ENCODE assay signal across 11 cellular contexts in genomic region chr19:17329061-17329767, GRCh38. TPM values are rescaled to one million over a fixed set of nuclear protein-coding genes. Genes with fewer than 3 reads are reported as not detected.
A peak's percentile ranks its signal among the peaks of the same experiment; 100 is the strongest.
DNase-seq lines count a peak whose midpoint lies in the region; ATAC-seq and TF ChIP-seq lines count a peak whose summit lies in the region.
"Had no signal": no experiment of that assay in that cellular context is flagged by ENCODE, and none has a peak within 500 bp of the region (broad histone marks: within the 10 kb centered on the region; RNA-seq: fewer than 3 reads in every experiment).

No MANE protein-coding gene starts in this region.

- no peak for TF ChIP-seq CTCF in esophagus squamous epithelium (IDR thresholded peaks at IDR 0.05)

- peak overlapping the region; percentile 40 for H3K4me3 Mint-ChIP-seq in T-helper 2 cell treated with Interferon-gamma antibody and Interleukin-4, amounts not matched to agents 5 μg/mL and 100 μg/mL, for 36 hours

- no peak overlapping the region for H3K27ac Mint-ChIP-seq in T-helper 2 cell treated with Interferon-gamma antibody and Interleukin-4, amounts not matched to agents 5 μg/mL and 100 μg/mL, for 36 hours
- H3K27ac Mint-ChIP-seq: progenitor cell of endocrine pancreas had no signal

- in situ Hi-C loops in HAP-1 (cut with MboI; ENCODE audit: low sequenced_read_pairs): no loop called here

- DNase-seq in NCI-H1417 (lab: John Stamatoyannopoulos, UW) (peak in 2 of 3 experiments; percentile 48 to 59), NCI-H1417 treated with DMSO at 0.1 percent for 48 hours (lab: John Stamatoyannopoulos, UW) (no peak), esophagus squamous epithelium (lab: John Stamatoyannopoulos, UW) (no peak), sciatic nerve (ENCODE audit: low spot score) (peak; percentile 56), HAP-1 (ENCODE audit: low spot score in 2 of 2) (no peak), T-helper 1 cell (no peak)
- DNase-seq in T-helper 2 cell treated with Interferon-gamma antibody and Interleukin-4, amounts not matched to agents 5 μg/mL and 100 μg/mL, for 36 hours (ENCODE audit: low spot score): no peak
- DNase-seq: NCI-H226 had no signal

- peaks cover 0 to 35% (median 0%) of the 10 kb centered on the region in 3 donors for H3K36me3 ChIP-seq in esophagus squamous epithelium
- H3K36me3 ChIP-seq in HAP-1 (replicated peaks): 0 out of 2 replicates have a peak, but pooled peaks cover 7% of the 10 kb centered on the region

- intact Hi-C loops in esophagus squamous epithelium (cut with DNase I): no loop called here
- intact Hi-C loops in sciatic nerve (cut with DNase I): no loop called here

- no peak for TF ChIP-seq POLR2A in esophagus squamous epithelium (IDR thresholded peaks at IDR 0.05)

- H3K27ac ChIP-seq in esophagus squamous epithelium: no peak overlapping the region
- H3K27ac ChIP-seq: SJSA1 had no signal

- peaks cover 12% of the 10 kb centered on the region for H3K4me1 Mint-ChIP-seq in T-helper 2 cell treated with Interferon-gamma antibody and Interleukin-4, amounts not matched to agents 5 μg/mL and 100 μg/mL, for 36 hours (ENCODE audit: low read depth)

- H3K9me3 ChIP-seq in esophagus squamous epithelium: no peaks in the 10 kb centered on the region
- H3K9me3 ChIP-seq in HAP-1: no peaks in the 10 kb centered on the region
- H3K9me3 ChIP-seq: SJSA1 had no signal

- H3K27me3 ChIP-seq in esophagus squamous epithelium (peaks cover 0 to 38% (median 2%) of the 10 kb centered on the region in 4 donors), HAP-1 (ENCODE audit: low read depth) (no peaks in the 10 kb centered on the region)
- H3K27me3 ChIP-seq: SJSA1 had no signal

- peak overlapping the region; percentile 30 to 67 (median 46) for H3K4me3 ChIP-seq in esophagus squamous epithelium
- H3K4me3 ChIP-seq in HAP-1: no peak overlapping the region
- H3K4me3 ChIP-seq: SJSA1 had no signal

- peaks cover 17% of the 10 kb centered on the region for H3K36me3 Mint-ChIP-seq in T-helper 2 cell treated with Interferon-gamma antibody and Interleukin-4, amounts not matched to agents 5 μg/mL and 100 μg/mL, for 36 hours (ENCODE audit: low read depth)

- WGBS in esophagus squamous epithelium, 2 donors: 40 to 62% methylated on average over 1 to 12 of the region's 69 CpGs

- H3K27me3 Mint-ChIP-seq in T-helper 2 cell treated with Interferon-gamma antibody and Interleukin-4, amounts not matched to agents 5 μg/mL and 100 μg/mL, for 36 hours (ENCODE audit: low read depth): peaks cover 11% of the 10 kb centered on the region

- peaks cover 30 to 75% (median 38%) of the 10 kb centered on the region in 3 donors for H3K4me1 ChIP-seq in esophagus squamous epithelium
- no peaks in the 10 kb centered on the region for H3K4me1 ChIP-seq in HAP-1

- H3K9me3 Mint-ChIP-seq in T-helper 2 cell treated with Interferon-gamma antibody and Interleukin-4, amounts not matched to agents 5 μg/mL and 100 μg/mL, for 36 hours: no peaks in the 10 kb centered on the region

- ATAC-seq in sciatic nerve (no peak), HG03354 (IDR thresholded peaks at IDR 0.05; ENCODE audit: poor library complexity, severe bottlenecking, unreplicated experiment) (no peak)

RNA-seq across cellular contexts. Expression of gene ANO8, which starts 5.4 kb away (rescaled TPM):
- total RNA-seq in esophagus squamous epithelium (10 to 100 TPM in 1 of 4 donors, 1 to 10 TPM in 3; 3.8 to 19.1 (median 6.5) TPM), sciatic nerve (14.8 TPM)

RNA-seq across cellular contexts. Expression of gene GTPBP3, which starts 8.1 kb away (rescaled TPM):
- total RNA-seq in esophagus squamous epithelium (10 to 100 TPM; 22.7 to 34.9 (median 31.4) TPM), sciatic nerve (22.0 TPM)

RNA-seq across cellular contexts. Expression of gene DDA1, which starts 19.9 kb away (rescaled TPM):
- total RNA-seq in esophagus squamous epithelium (10 to 100 TPM; 16.4 to 29.0 (median 22.7) TPM), sciatic nerve (29.4 TPM)

RNA-seq across cellular contexts. Expression of gene MRPL34, which starts 23.5 kb away (rescaled TPM):
- 10 to 100 TPM; 91.1 to 97.2 (median 92.8) TPM for total RNA-seq in esophagus squamous epithelium
- 55.0 TPM for total RNA-seq in sciatic nerve

RNA-seq across cellular contexts. Expression of gene ABHD8, which starts 26.0 kb away (rescaled TPM):
- 1 to 10 TPM; 2.0 to 8.4 (median 5.2) TPM for total RNA-seq in esophagus squamous epithelium
- 14.9 TPM for total RNA-seq in sciatic nerve

Comparison
In these comparisons a context has a peak if more than half of its experiments do, and no peak if none do; other contexts are left out.
1. DNase-seq: peak in NCI-H1417 (2 of 3) and sciatic nerve (single experiment); none in NCI-H1417 treated with DMSO at 0.1 percent for 48 hours (single experiment), T-helper 2 cell treated with Interferon-gamma antibody and Interleukin-4, amounts not matched to agents 5 μg/mL and 100 μg/mL, for 36 hours (single experiment), esophagus squamous epithelium (single experiment), HAP-1 (0 of 2) and T-helper 1 cell (0 of 5).